23 cellular contexts compared by ENCODE assay signal in genomic region chr7:108156897-108157605, GRCh38. TPM values are rescaled to one million over a fixed set of nuclear protein-coding genes. Genes with fewer than 3 reads are reported as not detected.
"Had no signal": no experiment of that assay in that cellular context is flagged by ENCODE, and none has a peak within 500 bp of the region (broad histone marks: within the 10 kb centered on the region; RNA-seq: fewer than 3 reads in every experiment).

No MANE protein-coding gene starts in this region.

- H3K27me3 ChIP-seq: adrenal gland, breast epithelium, hepatocyte, left lung, sigmoid colon had no signal

- H3K9me3 ChIP-seq: breast epithelium, left lung, sigmoid colon, spleen, upper lobe of right lung had no signal

- H3K4me1 ChIP-seq: adrenal gland, breast epithelium, left lung, sigmoid colon, spleen, upper lobe of right lung had no signal

- FAIRE-seq: astrocyte had no signal

- H3K27ac ChIP-seq: adrenal gland, breast epithelium, hepatocyte, left lung, sigmoid colon, spleen, upper lobe of right lung had no signal

- H2AFZ ChIP-seq: hepatocyte had no signal

- H3K4me2 ChIP-seq: hepatocyte had no signal

- H3K36me3 ChIP-seq: breast epithelium, left lung, sigmoid colon, spleen, upper lobe of right lung had no signal

- DNase-seq: activated CD4-positive, alpha-beta T cell treated with anti-CD3 and anti-CD28 coated beads, Interleukin-2, amount 10 ng/mL, durations not matched to agents 7 days and 5 days; activated CD8-positive, alpha-beta memory T cell treated with anti-CD3 and anti-CD28 coated beads, Interleukin-2, amount 50 U/mL, for 4 hours; activated effector memory CD4-positive, alpha-beta T cell treated with anti-CD3 and anti-CD28 coated beads, Interleukin-2, amount 50 U/mL, for 16 hours; activated naive CD4-positive, alpha-beta T cell treated with anti-CD3 and anti-CD28 coated beads, Interleukin-2, amount 50 U/mL, for 16 hours; activated T-cell treated with anti-CD3 and anti-CD28 coated beads, Interleukin-2, amount 50 U/mL, for 48 hours; adrenal gland; cerebellar nuclear complex; cortex of kidney; islet precursor cell; left lung; nephron progenitor cell; nucleus accumbens; posterior cingulate gyrus; sigmoid colon; spleen; stimulated activated CD8-positive, alpha-beta memory T cell treated with anti-CD3 and anti-CD28 coated beads, Interleukin-4, amount 100 ng/mL, for 48 hours; stimulated activated naive CD4-positive, alpha-beta T cell; T1000; upper lobe of right lung had no signal

- H3K4me3 ChIP-seq: adrenal gland, breast epithelium, hepatocyte, left lung, sigmoid colon, spleen, upper lobe of right lung had no signal

- ATAC-seq: left lung, upper lobe of right lung had no signal

RNA-seq across cellular contexts. Expression of gene LAMB4, which starts 26.9 kb away (rescaled TPM):
- total RNA-seq: activated CD4-positive, alpha-beta T cell treated with anti-CD3 and anti-CD28 coated beads, Interleukin-2, amount 10 ng/mL, durations not matched to agents 7 days and 5 days; lung microvascular endothelial cell; upper lobe of right lung had no signal
